Comparison of ENCODE assay signal across 9 cellular contexts in genomic region chr17:50565559-50566350, GRCh38. TPM values are rescaled to one million over a fixed set of nuclear protein-coding genes. Genes with fewer than 3 reads are reported as not detected.
DNase-seq lines count a peak whose midpoint lies in the region; ATAC-seq and TF ChIP-seq lines count a peak whose summit lies in the region.
"Had no signal": no experiment of that assay in that cellular context is flagged by ENCODE, and none has a peak within 500 bp of the region (broad histone marks: within the 10 kb centered on the region; RNA-seq: fewer than 3 reads in every experiment).

No MANE protein-coding gene starts in this region.

- DNase-seq in H9 (no peak), NCI-H2196 treated with DMSO at 0.1 percent for 48 hours (lab: John Stamatoyannopoulos, UW; ENCODE audit: unreplicated experiment) (peak; percentile 17), chondrocyte (ENCODE audit: low spot score) (no peak), nucleus accumbens (lab: John Stamatoyannopoulos, UW) (peak in 43 of 56 donors; percentile 11 to 89 (median 54))
- DNase-seq: stimulated activated CD4-positive, alpha-beta T cell treated with anti-CD3 and anti-CD28 coated beads, Interleukin-12 subunit alpha, Interleukin-12 subunit beta, amount 100 ng/mL, for 4 hours had no signal

- H3K4me1 ChIP-seq in H9 (ENCODE audit: insufficient read depth, low read length): peaks cover 2% of the 10 kb centered on the region; the same call in 1 of the 2 replicates

- TF ChIP-seq CTCF in H9 (conservative IDR thresholded peaks at IDR 0.05) (no peak), chondrocyte (IDR thresholded peaks at IDR 0.05) (no peak)

- no peak overlapping the region for H2AK5ac ChIP-seq in H9 (ENCODE audit: insufficient read length, low read length)

- peak overlapping the region; percentile 10 for H3K14ac ChIP-seq in H9 (ENCODE audit: insufficient read depth, low read length)

- no CpG with 5 or more reads among the region's 7 CpGs for WGBS in H9 (ENCODE audit: extremely low coverage, insufficient read length, low lambda C conversion rate)

- peaks cover 13% of the 10 kb centered on the region for H3K23me2 ChIP-seq in H9 (ENCODE audit: insufficient read length, low read depth, low read length, poor library complexity, severe bottlenecking)

- H3K27me3 Mint-ChIP-seq in H9 (ENCODE audit: low read depth): peaks cover 77% of the 10 kb centered on the region
- peaks cover 43% of the 10 kb centered on the region for H3K27me3 Mint-ChIP-seq in chondrocyte (ENCODE audit: low read depth)

- H3K4ac ChIP-seq in H9 (ENCODE audit: low read depth, low read length): no peak overlapping the region; the same call in 1 of the 2 replicates

- no peak overlapping the region for H2BK20ac ChIP-seq in H9 (ENCODE audit: low read depth, low read length, poor library complexity, severe bottlenecking)

- no peak overlapping the region for H3T11ph ChIP-seq in H9 (ENCODE audit: low read length)

- no peak overlapping the region for H4K8ac ChIP-seq in H9 (replicated peaks; ENCODE audit: insufficient read length, low read depth, low read length)

- H2BK5ac ChIP-seq in H9 (ENCODE audit: insufficient read length, low read length): no peak overlapping the region

- no peak overlapping the region for H4K91ac ChIP-seq in H9 (ENCODE audit: insufficient read length, low read depth, low read length)

- no peaks in the 10 kb centered on the region; a peak in 1 of 7 replicates for H3K36me3 Mint-ChIP-seq in H9 (ENCODE audit: insufficient read depth in 1 of 3, low read depth in 3 of 3)
- H3K36me3 Mint-ChIP-seq in chondrocyte (ENCODE audit: low read depth): peaks cover 1% of the 10 kb centered on the region

- no peak overlapping the region for H2BK12ac ChIP-seq in H9 (ENCODE audit: insufficient read length, low read depth, low read length)

- H3K9me3 Mint-ChIP-seq in H9: no peaks in the 10 kb centered on the region
- no peaks in the 10 kb centered on the region for H3K9me3 Mint-ChIP-seq in chondrocyte (ENCODE audit: low read depth)

- peak overlapping the region; percentile 28 for H3K18ac ChIP-seq in H9 (ENCODE audit: insufficient read length, low read depth, low read length)

- H3K4me3 Mint-ChIP-seq in H9: peak overlapping the region in 1 of 2 experiments; percentile 44; a peak in 2 of 5 replicates
- H3K4me3 Mint-ChIP-seq in chondrocyte (ENCODE audit: unreplicated experiment): no peak overlapping the region

- no peaks in the 10 kb centered on the region for H3K79me1 ChIP-seq in H9 (ENCODE audit: insufficient read depth, low read depth, low read length, poor library complexity, severe bottlenecking)

- H2AFZ ChIP-seq in H9 (ENCODE audit: low read length): no peak overlapping the region

- ATAC-seq in HG03196 (IDR thresholded peaks at IDR 0.05; ENCODE audit: unreplicated experiment) (no peak), GM18519 (IDR thresholded peaks at IDR 0.05; ENCODE audit: low FRiP score, unreplicated experiment) (no peak), GM19455 (IDR thresholded peaks at IDR 0.05; ENCODE audit: unreplicated experiment) (no peak)

- H3K27ac Mint-ChIP-seq in H9 (no peak overlapping the region; a peak in 1 of 7 replicates), chondrocyte (ENCODE audit: unreplicated experiment) (peak overlapping the region; percentile 64)

- H3K56ac ChIP-seq in H9 (ENCODE audit: insufficient read length, low read depth, low read length): no peak overlapping the region

- peaks cover 40% of the 10 kb centered on the region for H3K27me3 ChIP-seq in H9 (ENCODE audit: insufficient read depth, low read length)

- no peaks in the 10 kb centered on the region for H3K79me2 ChIP-seq in H9 (ENCODE audit: insufficient read depth, low read length)

- H4K20me1 ChIP-seq in H9 (ENCODE audit: control insufficient read depth, insufficient read depth, insufficient read length): no peaks in the 10 kb centered on the region

- no peak overlapping the region for H3K27ac ChIP-seq in H9 (ENCODE audit: insufficient read length, low read depth, low read length)
- H3K27ac ChIP-seq: heart right ventricle had no signal

- H2BK120ac ChIP-seq in H9 (ENCODE audit: low read depth, low read length, poor library complexity, severe bottlenecking): peak overlapping the region; percentile 83

- no peak overlapping the region for H2BK15ac ChIP-seq in H9 (ENCODE audit: low read depth, low read length)

- H4K5ac ChIP-seq in H9 (ENCODE audit: insufficient read length, low read depth, low read length): no peak overlapping the region

- H3K9me3 ChIP-seq in H9 (ENCODE audit: control insufficient read depth, low read depth, low read length): no peaks in the 10 kb centered on the region
- H3K9me3 ChIP-seq: heart right ventricle had no signal

- H3K9ac ChIP-seq in H9 (ENCODE audit: extremely low read depth, insufficient read length, low read length): no peak overlapping the region

- H3K4me1 Mint-ChIP-seq in H9: peaks cover 34 to 66% of the 10 kb centered on the region in 2 experiments
- peaks cover 10% of the 10 kb centered on the region for H3K4me1 Mint-ChIP-seq in chondrocyte (ENCODE audit: low read depth)

- no peak overlapping the region for H3K23ac ChIP-seq in H9 (ENCODE audit: insufficient read length, low read depth, low read length)

- H3K4me2 ChIP-seq in H9 (ENCODE audit: insufficient read depth, insufficient read length, low read length): no peak overlapping the region

RNA-seq across cellular contexts. Expression of gene CACNA1G, which starts 5.2 kb away (rescaled TPM):
- 1.5 and 1.7 TPM in 2 replicates for total RNA-seq in H9 (2021)
- total RNA-seq in chondrocyte: 0.05 to 0.41 TPM (median 0.10 TPM) in 3 replicates

RNA-seq across cellular contexts. Expression of gene SPATA20, which starts 18.8 kb away (rescaled TPM):
- 23.9 and 26.6 TPM in 2 replicates for total RNA-seq in H9 (2021)
- 51.0 to 60.1 TPM (median 51.8 TPM) in 3 replicates for total RNA-seq in chondrocyte

RNA-seq across cellular contexts. Expression of gene EPN3, which starts 33.2 kb away (rescaled TPM):
- total RNA-seq in H9 (2021): 1.9 and 2.2 TPM in 2 replicates
- not detected in 3 replicates for total RNA-seq in chondrocyte

RNA-seq across cellular contexts. Expression of gene MYCBPAP, which starts 57.5 kb away (rescaled TPM):
- 1.7 and 1.9 TPM in 2 replicates for total RNA-seq in H9 (2021)
- total RNA-seq in chondrocyte: 0.99 to 1.2 TPM (median 1.00 TPM) in 3 replicates

Comparison
In these comparisons a context has a peak if more than half of its experiments do, and no peak if none do; other contexts are left out.
1. DNase-seq: peak in NCI-H2196 treated with DMSO at 0.1 percent for 48 hours (single experiment) and nucleus accumbens (43 of 56); none in H9 (single experiment) and chondrocyte (single experiment).